In the genomic region with DNA sequence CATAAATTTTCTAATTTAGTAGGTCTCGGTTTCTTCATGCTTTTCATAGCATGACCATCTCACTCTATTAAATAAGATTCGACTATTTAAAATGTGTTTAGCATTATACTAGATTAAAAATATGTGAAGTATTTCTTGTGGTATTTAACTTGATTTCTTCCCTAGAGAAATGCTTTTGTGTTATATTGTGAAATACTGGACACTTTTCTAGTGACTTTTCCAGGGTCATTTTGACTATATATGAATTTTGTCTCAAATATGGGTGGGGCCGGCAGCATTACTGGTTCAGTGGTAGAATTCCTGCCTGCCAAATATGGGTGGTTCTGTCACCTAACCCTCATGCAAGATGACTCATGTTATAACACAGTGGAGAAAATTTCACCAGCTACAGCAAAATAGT, we compare ENCODE assay signal across 15 cellular contexts.
DNase-seq lines count a peak whose midpoint lies in the region; TF ChIP-seq lines count a peak whose summit lies in the region.
"Had no signal": no experiment of that assay in that cellular context is flagged by ENCODE, and none has a peak within 500 bp of the region (broad histone marks: within the 10 kb centered on the region; RNA-seq: fewer than 3 reads in every experiment).

No MANE protein-coding gene starts in this region.

- H3K36me3 ChIP-seq in brain microvascular endothelial cell (replicated peaks) = no peaks in the 10 kb centered on the region

- DNase-seq in AG10803 (ENCODE audit: low read depth) = peak; percentile 97
- peak; percentile 73 for DNase-seq in GM04504 (ENCODE audit: low read depth)
- peak; percentile 15 for DNase-seq in astrocyte of the hippocampus (ENCODE audit: low read depth, low spot score)
- peak; percentile 13 for DNase-seq in kidney tubule cell (ENCODE audit: low spot score)
- no peak for DNase-seq in brain microvascular endothelial cell
- no peak for DNase-seq in NCI-H2171 (lab: John Stamatoyannopoulos, UW)
- DNase-seq in T-helper 9 cell = no peak
- DNase-seq in NCI-H1105 (lab: John Stamatoyannopoulos, UW) = no peak
- DNase-seq: C1 segment of cervical spinal cord, DMS153, KBM-7, NCI-H1092, NCI-H1694, SHP77 had no signal

- TF ChIP-seq CTCF in AG10803 (conservative IDR thresholded peaks at IDR 0.05; ENCODE audit: low read length) = no peak
- no peak for TF ChIP-seq CTCF in brain microvascular endothelial cell (IDR thresholded peaks at IDR 0.05; ENCODE audit: low read depth, low read length, missing control alignments)

- in situ Hi-C loops in brain microvascular endothelial cell (cut with HindIII; ENCODE audit: low pct_ligation_motif_present, low sequenced_read_pairs) = no loop called here

- H3K27me3 ChIP-seq in brain microvascular endothelial cell (replicated peaks) = no peaks in the 10 kb centered on the region

- H3K4me3 ChIP-seq in AG10803 (ENCODE audit: low read length) (no peak overlapping the region), brain microvascular endothelial cell (ENCODE audit: low read depth, low read length) (no peak overlapping the region)
- H3K4me3 ChIP-seq: GM23338 had no signal

- H3K27ac ChIP-seq in brain microvascular endothelial cell = no peak overlapping the region

Comparison
In these comparisons a context has a peak if more than half of its experiments do, and no peak if none do; other contexts are left out.
1. DNase-seq: peak in AG10803 (single experiment), GM04504 (single experiment), astrocyte of the hippocampus (single experiment) and kidney tubule cell (single experiment); none in brain microvascular endothelial cell (single experiment), NCI-H2171 (single experiment), T-helper 9 cell (single experiment) and NCI-H1105 (single experiment).